9 cellular contexts compared by ENCODE assay signal in the genomic region with DNA sequence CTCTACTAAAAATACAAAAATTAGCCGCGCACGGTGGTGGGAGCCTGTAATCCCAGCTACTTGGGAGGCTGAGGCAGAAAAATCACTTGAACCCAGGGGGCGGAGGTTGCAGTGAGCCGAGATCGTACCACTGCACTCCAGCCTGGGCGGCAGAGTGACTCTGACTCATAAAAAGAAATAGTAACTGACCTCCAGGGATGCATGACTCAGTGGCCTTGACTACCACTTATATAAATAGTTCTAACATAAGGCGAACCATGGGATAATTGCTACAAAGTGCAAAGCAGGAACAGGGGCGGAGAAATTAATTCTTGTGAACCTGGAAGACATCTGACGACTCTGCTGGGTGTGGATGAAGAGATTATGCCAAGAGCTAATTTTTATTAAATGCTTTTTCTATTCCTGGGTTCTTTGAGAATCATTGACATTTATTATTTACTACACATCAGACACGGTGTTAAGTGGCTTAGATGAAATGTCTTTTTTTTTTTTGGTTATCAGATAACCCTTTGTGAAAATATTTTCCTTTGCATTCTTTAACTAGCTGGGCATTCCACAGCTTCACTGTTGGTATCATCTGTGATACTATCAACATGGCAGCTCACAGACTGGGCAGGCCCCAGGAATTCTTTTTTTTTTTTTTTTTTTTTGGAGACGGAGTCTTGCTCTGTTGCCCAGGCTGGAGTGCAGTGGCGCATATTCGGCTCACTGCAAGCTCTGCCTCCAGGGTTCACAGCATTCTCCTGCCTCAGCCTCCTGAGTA. TPM values are rescaled to one million over a fixed set of nuclear protein-coding genes. Genes with fewer than 3 reads are reported as not detected.
DNase-seq lines count a peak whose midpoint lies in the region; FAIRE-seq and TF ChIP-seq lines count a peak whose summit lies in the region.
"Had no signal": no experiment of that assay in that cellular context is flagged by ENCODE, and none has a peak within 500 bp of the region (broad histone marks: within the 10 kb centered on the region; RNA-seq: fewer than 3 reads in every experiment).

No MANE protein-coding gene starts in this region.

- H3K27me3 ChIP-seq in SJSA1 (replicated peaks): no peaks in the 10 kb centered on the region

- peak overlapping the region; percentile 90 for H3K27ac Mint-ChIP-seq in HFFc6

- H3K9me3 Mint-ChIP-seq in HFFc6: no peaks in the 10 kb centered on the region; the same call in 1 of the 2 replicates

- peaks cover 7% of the 10 kb centered on the region; the same call in 1 of the 2 replicates for H3K36me3 Mint-ChIP-seq in HFFc6 (ENCODE audit: low read depth)
- H3K36me3 Mint-ChIP-seq: activated CD8-positive, alpha-beta memory T cell treated with anti-CD3 and anti-CD28 coated beads, Interleukin-2, amount 10 ng/mL, durations not matched to agents 7 days and 5 days had no signal

- H3K27ac ChIP-seq in SJSA1 (peak overlapping the region; percentile 90), kidney (ENCODE audit: low read depth in 2 of 2, low read length in 2 of 2) (no peak overlapping the region)

- DNase-seq in HFFc6 (peak; percentile 81), SJSA1 (ENCODE audit: low read depth in 1 of 2, low spot score in 2 of 2) (peak; percentile 83 to 89), fibroblast of pulmonary artery (ENCODE audit: low read depth) (peak; percentile 68), smooth muscle cell of the brain vasculature (ENCODE audit: low read depth, low spot score) (peak; percentile 58), kidney (no peak), NCI-H510A treated with DMSO at 0.1 percent for 48 hours (lab: John Stamatoyannopoulos, UW) (no peak), iPS-NIHi7 (ENCODE audit: extremely low spot score) (no peak)
- DNase-seq: NCI-H2029 had no signal

- peak overlapping the region; percentile 43 for H3K4me3 Mint-ChIP-seq in HFFc6

- H3K4me1 ChIP-seq in SJSA1 (replicated peaks) (peaks cover 17% of the 10 kb centered on the region), kidney (ENCODE audit: control insufficient read depth in 1 of 2, insufficient read depth in 1 of 2, low read depth in 1 of 2, low read length in 2 of 2) (no peaks in the 10 kb centered on the region)

- H3K9ac ChIP-seq in kidney (ENCODE audit: low read length in 2 of 2): no peak overlapping the region

- peaks cover 7% of the 10 kb centered on the region; the same call in 1 of the 2 replicates for H3K9me3 ChIP-seq in SJSA1 (replicated peaks)
- H3K9me3 ChIP-seq in kidney (ENCODE audit: control insufficient read depth in 1 of 2, low read length in 2 of 2): no peaks in the 10 kb centered on the region

- no peak overlapping the region for H3K4me3 ChIP-seq in SJSA1
- no peak overlapping the region for H3K4me3 ChIP-seq in fibroblast of pulmonary artery (replicated peaks; ENCODE audit: low read depth, low read length)
- no peak overlapping the region for H3K4me3 ChIP-seq in kidney (ENCODE audit: low read length in 2 of 2)

- FAIRE-seq in kidney (lab: Jason Lieb, UNC): no peak

- intact Hi-C loops in kidney (cut with DNase I): no loop called here

- TF ChIP-seq CTCF in HFFc6 (IDR thresholded peaks at IDR 0.05): no peak
- TF ChIP-seq CTCF in fibroblast of pulmonary artery (IDR thresholded peaks at IDR 0.05; ENCODE audit: low read length, missing control alignments): no peak
- no peak for TF ChIP-seq CTCF in kidney (IDR thresholded peaks at IDR 0.05; ENCODE audit: borderline replicate concordance, extremely low read depth, insufficient read depth)

- peaks cover 6% of the 10 kb centered on the region for H3K27me3 Mint-ChIP-seq in HFFc6 (ENCODE audit: insufficient read depth)
- H3K27me3 Mint-ChIP-seq: activated CD8-positive, alpha-beta memory T cell treated with anti-CD3 and anti-CD28 coated beads, Interleukin-2, amount 10 ng/mL, durations not matched to agents 7 days and 5 days had no signal

- H3K36me3 ChIP-seq in SJSA1: no peaks in the 10 kb centered on the region
- no peaks in the 10 kb centered on the region for H3K36me3 ChIP-seq in kidney (ENCODE audit: control insufficient read depth in 1 of 2, insufficient read depth in 2 of 2, low read length in 2 of 2)

- H3K4me1 Mint-ChIP-seq in HFFc6 (ENCODE audit: low read depth): peaks cover 27% of the 10 kb centered on the region

RNA-seq across cellular contexts. Expression of a gene that starts 28.2 kb away (rescaled TPM):
- 1 to 10 TPM; 4.7 to 6.7 (median 5.5) TPM for total RNA-seq in HFFc6 (2021; fragmentation: NEBNext Ultra II Directional; extraction: Animal tissue kit (Norgen Biotek cat#: 25700))
- total RNA-seq in SJSA1 (2014; rRNA removed; shearing (Covaris generic)): 3.5 and 7.7 TPM in 2 replicates
- total RNA-seq in kidney: 6.7 TPM
- polyA plus RNA-seq in kidney (ENCODE audit: insufficient read depth, low read depth, low replicate concordance): 7.1 TPM

RNA-seq across cellular contexts. Expression of a gene that starts 28.6 kb away (rescaled TPM):
- 10 to 100 TPM; 60.1 to 69.8 (median 64.2) TPM for total RNA-seq in HFFc6 (2021; fragmentation: NEBNext Ultra II Directional; extraction: Animal tissue kit (Norgen Biotek cat#: 25700))
- 59.3 and 93.3 TPM in 2 replicates for total RNA-seq in SJSA1 (2014; rRNA removed; shearing (Covaris generic))
- 76.5 TPM for total RNA-seq in kidney
- polyA plus RNA-seq in kidney (ENCODE audit: insufficient read depth, low read depth, low replicate concordance): 70.7 TPM

RNA-seq across cellular contexts. Expression of a gene that starts 48.2 kb away (rescaled TPM):
- 100 to 1,000 TPM; 248 to 267 (median 259) TPM for total RNA-seq in HFFc6 (2021; fragmentation: NEBNext Ultra II Directional; extraction: Animal tissue kit (Norgen Biotek cat#: 25700))
- 444 and 452 TPM in 2 replicates for total RNA-seq in SJSA1 (2014; rRNA removed; shearing (Covaris generic))
- 168 TPM for total RNA-seq in kidney
- 143 TPM for polyA plus RNA-seq in kidney (ENCODE audit: insufficient read depth, low read depth, low replicate concordance)

Comparison
In these comparisons a context has a peak if more than half of its experiments do, and no peak if none do; other contexts are left out.
1. DNase-seq: peak in HFFc6 (single experiment), SJSA1 (2 of 2), fibroblast of pulmonary artery (single experiment) and smooth muscle cell of the brain vasculature (single experiment); none in kidney (single experiment), NCI-H510A treated with DMSO at 0.1 percent for 48 hours (single experiment) and iPS-NIHi7 (single experiment).